Comparison of ENCODE assay signal across 10 cellular contexts in genomic region chr6:116631379-116631990, GRCh38. TPM values are rescaled to one million over a fixed set of nuclear protein-coding genes. Genes with fewer than 3 reads are reported as not detected.
A peak's percentile ranks its signal among the peaks of the same experiment; 100 is the strongest.
DNase-seq lines count a peak whose midpoint lies in the region; ATAC-seq and TF ChIP-seq lines count a peak whose summit lies in the region.
"Had no signal": no experiment of that assay in that cellular context is flagged by ENCODE, and none has a peak within 500 bp of the region (broad histone marks: within the 10 kb centered on the region; RNA-seq: fewer than 3 reads in every experiment).

No MANE protein-coding gene starts in this region.

- no peak overlapping the region for H3K4me3 ChIP-seq in neutrophil (ENCODE audit: low read depth in 1 of 2, low read length in 1 of 2)
- H3K4me3 ChIP-seq in PC-3 (ENCODE audit: low read length): no peak overlapping the region
- H3K4me3 ChIP-seq: thyroid gland had no signal

- POLR2A ChIA-PET in PC-3 (lab: Charles Lee; ENCODE audit: unreplicated experiment): no interaction called here

- CTCF ChIA-PET in PC-3 (lab: Charles Lee): no interaction called here

- H3K9ac ChIP-seq in PC-3 (ENCODE audit: low read length): no peak overlapping the region

- BruUV-seq in PC-3 (replicated peaks; lab: Mats Ljungman, UMichigan): no TSS peak

- no peaks in the 10 kb centered on the region for H3F3A ChIP-seq in PC-3 (ENCODE audit: low read length, unreplicated experiment)

- H3K9me2 ChIP-seq in PC-3 (replicated peaks; ENCODE audit: low read length): no peaks in the 10 kb centered on the region

- DNase-seq in SKM-1 (lab: John Stamatoyannopoulos, UW; ENCODE audit: unreplicated experiment): peak; percentile 20
- DNase-seq in NCI-H526 (lab: John Stamatoyannopoulos, UW): no peak
- no peak for DNase-seq in PC-3
- DNase-seq in NCI-H69 (lab: John Stamatoyannopoulos, UW): no peak
- DNase-seq: hypothalamus; stimulated activated CD4-positive, alpha-beta T cell treated with anti-CD3 and anti-CD28 coated beads, Interleukin-2, amount 100 ng/mL, for 48 hours had no signal

- no peaks in the 10 kb centered on the region for H3K79me2 ChIP-seq in PC-3 (ENCODE audit: low read length)

- no peaks in the 10 kb centered on the region for H3K9me3 ChIP-seq in neutrophil
- H3K9me3 ChIP-seq in PC-3 (ENCODE audit: low read length): no peaks in the 10 kb centered on the region
- H3K9me3 ChIP-seq: thyroid gland had no signal

- H3K36me3 ChIP-seq in neutrophil (peaks cover 6% of the 10 kb centered on the region), PC-3 (ENCODE audit: low read depth, low read length) (peaks cover 8% of the 10 kb centered on the region; the same call in 1 of the 2 replicates)
- H3K36me3 ChIP-seq: thyroid gland had no signal

- H3K27ac ChIP-seq in neutrophil (peak overlapping the region; percentile 62), PC-3 (ENCODE audit: low read length) (no peak overlapping the region)
- H3K27ac ChIP-seq: thyroid gland had no signal

- no peak overlapping the region for H3K4me2 ChIP-seq in PC-3 (ENCODE audit: low read length)

- no peaks in the 10 kb centered on the region for H4K20me1 ChIP-seq in PC-3 (ENCODE audit: low read length)

- TF ChIP-seq CTCF in neutrophil (IDR thresholded peaks at IDR 0.05) (no peak), PC-3 (conservative IDR thresholded peaks at IDR 0.05; ENCODE audit: low read depth, low read length) (no peak)

- no peak overlapping the region for H2AFZ ChIP-seq in PC-3 (ENCODE audit: low read length)

- intact Hi-C loops in PC-3 (cut with micrococcal nuclease): no loop called here

- H3K27me3 ChIP-seq in neutrophil: no peaks in the 10 kb centered on the region
- no peaks in the 10 kb centered on the region for H3K27me3 ChIP-seq in PC-3 (ENCODE audit: low read length)
- H3K27me3 ChIP-seq: thyroid gland had no signal

- ATAC-seq in GM19467 (IDR thresholded peaks at IDR 0.05; ENCODE audit: unreplicated experiment) (peak; percentile 70), HG03108 (IDR thresholded peaks at IDR 0.05; ENCODE audit: unreplicated experiment) (peak; percentile 73), PC-3 (no peak)

- H3K4me1 ChIP-seq in neutrophil (ENCODE audit: control insufficient read depth in 1 of 2, insufficient read depth in 1 of 2, low read depth in 1 of 2, low read length in 1 of 2) (peaks cover 29 to 44% of the 10 kb centered on the region in 2 experiments), PC-3 (ENCODE audit: insufficient read depth, low read length) (no peaks in the 10 kb centered on the region)
- H3K4me1 ChIP-seq: thyroid gland had no signal

RNA-seq across cellular contexts. Expression of gene RSPH4A, which starts 15.2 kb away (rescaled TPM):
- total RNA-seq in PC-3 (2014; rRNA removed): 0.04 TPM in 1 of 2 replicates, not detected in the other

RNA-seq across cellular contexts. Expression of gene ZUP1, which starts 37.1 kb away (rescaled TPM):
- total RNA-seq in PC-3 (2014; rRNA removed): 2.7 and 6.3 TPM in 2 replicates

RNA-seq across cellular contexts. Expression of gene KPNA5, which starts 49.5 kb away (rescaled TPM):
- 4.9 and 5.5 TPM in 2 replicates for total RNA-seq in PC-3 (2014; rRNA removed)
